In genomic region chr15:88344786-88345185, GRCh38 we compare ENCODE assay signal across 1 cellular context.
TF ChIP-seq lines count a peak whose summit lies in the region.

No MANE protein-coding gene starts in this region.

TF ChIP-seq in SK-N-SH, 30 proteins besides CTCF, POLR2A, EP300 and RAD21 (continued from another document):
- no peak for TF ChIP-seq USF2 (IDR thresholded peaks at IDR 0.05; ENCODE audit: borderline replicate concordance, low read depth, low read length)
- TF ChIP-seq CHD2 (IDR thresholded peaks at IDR 0.05; ENCODE audit: low read length, partially characterized antibody) = no peak
- no peak for TF ChIP-seq NFIC (IDR thresholded peaks at IDR 0.05; ENCODE audit: borderline replicate concordance)
- no peak for TF ChIP-seq USF1 (IDR thresholded peaks at IDR 0.05; ENCODE audit: borderline replicate concordance, low read depth)
- TF ChIP-seq EZH2phosphoT487 (IDR thresholded peaks at IDR 0.05; ENCODE audit: borderline replicate concordance, low read depth) = no peak
- TF ChIP-seq ELF1 (IDR thresholded peaks at IDR 0.05) = no peak
- TF ChIP-seq MXI1 (IDR thresholded peaks at IDR 0.05; ENCODE audit: low read depth, low read length) = no peak
- TF ChIP-seq SMC3 (IDR thresholded peaks at IDR 0.05; ENCODE audit: low read depth, low read length) = no peak
- TF ChIP-seq SIN3A (IDR thresholded peaks at IDR 0.05; ENCODE audit: borderline replicate concordance, low read depth, low read length) = no peak
- TF ChIP-seq RCOR1 (IDR thresholded peaks at IDR 0.05; ENCODE audit: low read length) = no peak
- TF ChIP-seq TCF12 (IDR thresholded peaks at IDR 0.05) = no peak
- no peak for TF ChIP-seq RFX5 (IDR thresholded peaks at IDR 0.05; ENCODE audit: low read length)
- no peak for TF ChIP-seq GATA2 (CRISPR knock-in tag; IDR thresholded peaks at IDR 0.05)
